ENCODE assay signal across 30 cellular contexts in genomic region chr14:36449903-36450302, GRCh38.
"Had no signal": no experiment of that assay in that cellular context is flagged by ENCODE, and none has a peak within 500 bp of the region (broad histone marks: within the 10 kb centered on the region; RNA-seq: fewer than 3 reads in every experiment).

No MANE protein-coding gene starts in this region.

- H3K4me1 ChIP-seq: ascending aorta, colonic mucosa, spleen, suprapubic skin had no signal

- H3K27ac Mint-ChIP-seq: activated naive CD8-positive, alpha-beta T cell treated with anti-CD3 and anti-CD28 coated beads for 36 hours; brain; natural killer cell treated with Interleukin-12 subunit alpha and Interleukin-12 subunit beta and Interleukin-15 and Interleukin-18, amount 100 ng/mL, for 72 hours had no signal

- H3K4me1 Mint-ChIP-seq: activated naive CD8-positive, alpha-beta T cell treated with anti-CD3 and anti-CD28 coated beads for 36 hours; brain had no signal

- H3K4me3 Mint-ChIP-seq: activated naive CD8-positive, alpha-beta T cell treated with anti-CD3 and anti-CD28 coated beads for 36 hours; brain; natural killer cell treated with Interleukin-12 subunit alpha and Interleukin-12 subunit beta and Interleukin-15 and Interleukin-18, amount 100 ng/mL, for 72 hours had no signal

- DNase-seq: activated CD4-positive, alpha-beta T cell treated with anti-CD3 and anti-CD28 coated beads for 48 hours; activated CD4-positive, alpha-beta T cell treated with anti-CD3 and anti-CD28 coated beads, Interleukin-2, amount 50 U/mL, for 48 hours; activated CD8-positive, alpha-beta memory T cell treated with anti-CD3 and anti-CD28 coated beads for 24 hours; activated effector memory CD4-positive, alpha-beta T cell treated with Interleukin-2 at 50 U/mL for 16 hours; activated naive CD4-positive, alpha-beta T cell treated with Interleukin-2 at 50 U/mL for 16 hours; activated naive CD8-positive, alpha-beta T cell treated with anti-CD3 and anti-CD28 coated beads for 36 hours; cerebellar nuclear complex; colonic mucosa; effector CD8-positive, alpha-beta T cell; kidney glomerular epithelial cell; lower lobe of right lung; mesenchymal stem cell; right cardiac atrium; spleen; stimulated activated naive CD4-positive, alpha-beta T cell; T-helper 9 cell; WERI-Rb-1 had no signal

- FAIRE-seq: endometrium, frontal cortex, TTC549, urothelium cell line had no signal

- ATAC-seq: activated CD4-positive, CD25-positive, alpha-beta regulatory T cell treated with anti-CD3 and anti-CD28 coated beads, Interleukin-2, amount 50 U/mL, for 24 hours; left lobe of liver; lower lobe of right lung; natural killer cell treated with Interleukin-12 subunit alpha and Interleukin-12 subunit beta and Interleukin-15 and Interleukin-18, amount 100 ng/mL, for 72 hours; right cardiac atrium had no signal

- H3K36me3 ChIP-seq: ascending aorta, cardiac muscle cell, colonic mucosa, lower lobe of right lung, spleen, suprapubic skin, tibial nerve, WERI-Rb-1 had no signal

- H3K27me3 ChIP-seq: ascending aorta, cardiac muscle cell, colonic mucosa, spleen, suprapubic skin, tibial nerve had no signal

- H3K36me3 Mint-ChIP-seq: activated naive CD8-positive, alpha-beta T cell treated with anti-CD3 and anti-CD28 coated beads for 36 hours; brain; natural killer cell treated with Interleukin-12 subunit alpha and Interleukin-12 subunit beta and Interleukin-15 and Interleukin-18, amount 100 ng/mL, for 72 hours had no signal

- H3K9me3 Mint-ChIP-seq: activated naive CD8-positive, alpha-beta T cell treated with anti-CD3 and anti-CD28 coated beads for 36 hours; brain; natural killer cell treated with Interleukin-12 subunit alpha and Interleukin-12 subunit beta and Interleukin-15 and Interleukin-18, amount 100 ng/mL, for 72 hours had no signal

- H3K9me3 ChIP-seq: ascending aorta, colonic mucosa, lower lobe of right lung, spleen, suprapubic skin, tibial nerve had no signal

- H3K27me3 Mint-ChIP-seq: natural killer cell treated with Interleukin-12 subunit alpha and Interleukin-12 subunit beta and Interleukin-15 and Interleukin-18, amount 100 ng/mL, for 72 hours had no signal

- H3K4me3 ChIP-seq: ascending aorta, cardiac muscle cell, colonic mucosa, lower lobe of right lung, spleen, suprapubic skin, tibial nerve had no signal

- H3K27ac ChIP-seq: ascending aorta, cardiac muscle cell, colonic mucosa, epithelial cell of prostate, spleen, suprapubic skin, tibial nerve, WERI-Rb-1 had no signal
